Comparison of ENCODE assay signal across 11 cellular contexts in genomic region chr10:80473096-80473657, GRCh38. TPM values are rescaled to one million over a fixed set of nuclear protein-coding genes. Genes with fewer than 3 reads are reported as not detected.
DNase-seq lines count a peak whose midpoint lies in the region; ATAC-seq and TF ChIP-seq lines count a peak whose summit lies in the region.
"Had no signal": no experiment of that assay in that cellular context is flagged by ENCODE, and none has a peak within 500 bp of the region (broad histone marks: within the 10 kb centered on the region; RNA-seq: fewer than 3 reads in every experiment).

No MANE protein-coding gene starts in this region.

- no peaks in the 10 kb centered on the region for H3K27me3 ChIP-seq in CD4-positive, CD25-positive, alpha-beta regulatory T cell (ENCODE audit: control insufficient read depth, insufficient read depth, low read length)
- H3K27me3 ChIP-seq in OCI-LY1 (ENCODE audit: insufficient read depth, low read length) (no peaks in the 10 kb centered on the region), parathyroid adenoma (ENCODE audit: control insufficient read depth, insufficient read depth, low read length) (no peaks in the 10 kb centered on the region)

- H3K27ac ChIP-seq in CD4-positive, CD25-positive, alpha-beta regulatory T cell (ENCODE audit: insufficient read depth, low read length, poor library complexity, severe bottlenecking): peak overlapping the region; percentile 85
- H3K27ac ChIP-seq in OCI-LY1 (ENCODE audit: low read depth, low read length, poor library complexity, severe bottlenecking): peak overlapping the region; percentile 97
- H3K27ac ChIP-seq in parathyroid adenoma: peak overlapping the region; percentile 62
- H3K27ac ChIP-seq: KMS-11 had no signal

- no peaks in the 10 kb centered on the region for H4K20me1 ChIP-seq in OCI-LY1 (ENCODE audit: insufficient read depth, low read length)

- H3K9me3 Mint-ChIP-seq in CD4-positive, CD25-positive, alpha-beta regulatory T cell: peaks cover 0 to 5% (median 0%) of the 10 kb centered on the region in 7 donors
- H3K9me3 Mint-ChIP-seq in central memory CD8-positive, alpha-beta T cell: no peaks in the 10 kb centered on the region

- peaks cover 29% of the 10 kb centered on the region for H3K79me2 ChIP-seq in OCI-LY1 (ENCODE audit: insufficient read depth, low read length)
- H3K79me2 ChIP-seq in parathyroid adenoma: peaks cover 53% of the 10 kb centered on the region

- peaks cover 94% of the 10 kb centered on the region for H3K4me1 ChIP-seq in CD4-positive, CD25-positive, alpha-beta regulatory T cell (ENCODE audit: control insufficient read depth, insufficient read depth, low read length, poor library complexity, severe bottlenecking)
- peaks cover 64% of the 10 kb centered on the region for H3K4me1 ChIP-seq in OCI-LY1 (ENCODE audit: insufficient read depth, low read length, severe bottlenecking)
- peaks cover 33% of the 10 kb centered on the region for H3K4me1 ChIP-seq in parathyroid adenoma

- no peak for ATAC-seq in CD4-positive, CD25-positive, alpha-beta regulatory T cell (ENCODE audit: low read depth in 2 of 2)
- ATAC-seq in central memory CD8-positive, alpha-beta T cell (replicated peaks; ENCODE audit: extremely low read depth, poor library complexity, severe bottlenecking): no peak

- H3F3A ChIP-seq in OCI-LY1 (ENCODE audit: insufficient read depth, low read length): peaks cover 7% of the 10 kb centered on the region; the same call in 1 of the 2 replicates

- peaks cover 53% of the 10 kb centered on the region for H3K36me3 Mint-ChIP-seq in CD4-positive, CD25-positive, alpha-beta regulatory T cell
- peaks cover 41% of the 10 kb centered on the region for H3K36me3 Mint-ChIP-seq in central memory CD8-positive, alpha-beta T cell (ENCODE audit: insufficient read depth)

- H3K9me3 ChIP-seq in CD4-positive, CD25-positive, alpha-beta regulatory T cell (ENCODE audit: control insufficient read depth in 2 of 2, low read length in 2 of 2): peaks cover 1 to 3% of the 10 kb centered on the region in 2 experiments
- H3K9me3 ChIP-seq in OCI-LY1 (ENCODE audit: low read length) (0 out of 2 replicates have a peak, but pooled peaks cover 4% of the 10 kb centered on the region), parathyroid adenoma (ENCODE audit: control insufficient read depth, low read length) (no peaks in the 10 kb centered on the region)

- H3K36me3 ChIP-seq in CD4-positive, CD25-positive, alpha-beta regulatory T cell (ENCODE audit: control insufficient read depth, insufficient read depth, low read length): peaks cover 44% of the 10 kb centered on the region
- H3K36me3 ChIP-seq in OCI-LY1 (ENCODE audit: insufficient read depth, low read length): peaks cover 36% of the 10 kb centered on the region
- H3K36me3 ChIP-seq in parathyroid adenoma (ENCODE audit: control insufficient read depth, insufficient read depth, low read length): no peaks in the 10 kb centered on the region

- no peaks in the 10 kb centered on the region for H3K27me3 Mint-ChIP-seq in CD4-positive, CD25-positive, alpha-beta regulatory T cell
- H3K27me3 Mint-ChIP-seq in central memory CD8-positive, alpha-beta T cell: no peaks in the 10 kb centered on the region

- peak overlapping the region; percentile 32 for H3K4me2 ChIP-seq in OCI-LY1 (ENCODE audit: low read length)
- no peak overlapping the region for H3K4me2 ChIP-seq in parathyroid adenoma (ENCODE audit: low read length)
- H3K4me2 ChIP-seq: KMS-11 had no signal

- H2AFZ ChIP-seq in OCI-LY1 (ENCODE audit: low read length): no peak overlapping the region
- H2AFZ ChIP-seq in parathyroid adenoma: no peak overlapping the region

- H3K9ac ChIP-seq in OCI-LY1 (ENCODE audit: low read length): peak overlapping the region; percentile 68
- H3K9ac ChIP-seq in parathyroid adenoma: no peak overlapping the region
- H3K9ac ChIP-seq: KMS-11 had no signal

- H3K9me2 ChIP-seq in OCI-LY1 (ENCODE audit: low read depth, low read length): no peaks in the 10 kb centered on the region

- peaks cover 31 to 96% (median 60%) of the 10 kb centered on the region in 4 donors for H3K4me1 Mint-ChIP-seq in CD4-positive, CD25-positive, alpha-beta regulatory T cell
- peaks cover 86% of the 10 kb centered on the region for H3K4me1 Mint-ChIP-seq in central memory CD8-positive, alpha-beta T cell

- H3K4me3 Mint-ChIP-seq in CD4-positive, CD25-positive, alpha-beta regulatory T cell: peak overlapping the region; percentile 77 to 89 (median 82)
- peak overlapping the region; percentile 74 for H3K4me3 Mint-ChIP-seq in central memory CD8-positive, alpha-beta T cell

- peak overlapping the region; percentile 89 to 99 (median 93) for H3K27ac Mint-ChIP-seq in CD4-positive, CD25-positive, alpha-beta regulatory T cell
- H3K27ac Mint-ChIP-seq in central memory CD8-positive, alpha-beta T cell (ENCODE audit: low read depth): peak overlapping the region; percentile 85

- H3K4me3 ChIP-seq in CD4-positive, CD25-positive, alpha-beta regulatory T cell (ENCODE audit: low read depth, low read length): peak overlapping the region; percentile 52
- H3K4me3 ChIP-seq in OCI-LY1 (ENCODE audit: low read depth, low read length, poor library complexity, severe bottlenecking) (peak overlapping the region; percentile 7), parathyroid adenoma (ENCODE audit: low read depth, low read length) (no peak overlapping the region)

- DNase-seq in CD4-positive, CD25-positive, alpha-beta regulatory T cell: no peak
- no peak for DNase-seq in central memory CD8-positive, alpha-beta T cell (ENCODE audit: low spot score in 2 of 2)
- DNase-seq in globus pallidus (ENCODE audit: low spot score) (no peak), COLO668 (lab: John Stamatoyannopoulos, UW; ENCODE audit: unreplicated experiment) (no peak), activated gamma-delta T cell (lab: John Stamatoyannopoulos, UW) (no peak), foreskin melanocyte (no peak)
- DNase-seq: NCI-H526 treated with DMSO at 0.1 percent for 48 hours; stimulated activated CD4-positive, alpha-beta T cell treated with anti-CD3 and anti-CD28 coated beads, Interleukin-1b, Interleukin-23, amount 100 ng/mL, for 48 hours had no signal

- TF ChIP-seq CTCF in OCI-LY1 (IDR thresholded peaks at IDR 0.05; ENCODE audit: low read length): no peak
- no peak for TF ChIP-seq CTCF in parathyroid adenoma (IDR thresholded peaks at IDR 0.05)

RNA-seq across cellular contexts. Expression of gene TSPAN14, which starts 19.1 kb away (rescaled TPM):
- 198 TPM for total RNA-seq in CD4-positive, CD25-positive, alpha-beta regulatory T cell
- 100 to 1,000 TPM; 157 to 270 (median 180) TPM for polyA plus RNA-seq in CD4-positive, CD25-positive, alpha-beta regulatory T cell
